Comparison of ENCODE assay signal across 14 cellular contexts in the genomic region with DNA sequence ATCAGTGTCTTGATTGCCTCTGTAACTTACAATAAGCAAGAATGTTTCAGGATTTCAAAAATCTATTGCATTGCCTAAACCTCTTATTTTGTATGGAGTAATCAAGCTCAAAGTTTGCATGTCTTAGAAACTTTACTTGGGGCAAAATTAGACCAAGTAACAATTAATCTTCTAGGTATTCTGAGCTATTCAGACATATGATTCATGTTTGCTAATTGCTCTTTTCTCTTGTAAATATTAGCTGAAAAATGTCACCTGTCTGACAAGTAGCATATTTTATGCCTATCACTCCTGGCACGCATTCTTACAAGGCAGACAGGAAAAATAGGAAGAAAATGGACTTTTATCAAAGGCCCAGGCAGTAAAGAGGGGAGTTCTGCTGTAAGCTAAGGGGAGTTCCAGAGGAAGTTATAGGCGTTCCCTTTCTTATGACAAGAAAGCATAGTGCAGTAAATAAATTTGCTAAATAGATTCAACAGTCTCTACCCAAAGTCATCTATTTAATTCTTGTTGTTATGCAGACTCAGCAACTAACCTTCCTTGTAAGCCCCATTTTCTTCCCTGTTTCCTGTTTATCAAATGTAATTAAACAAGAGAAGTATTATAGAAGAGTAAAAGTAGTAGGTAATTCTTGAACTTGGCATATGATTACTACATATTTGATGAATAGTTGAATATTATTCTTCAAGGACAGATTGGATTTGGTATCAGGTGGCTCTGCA. TPM values are rescaled to one million over a fixed set of nuclear protein-coding genes. Genes with fewer than 3 reads are reported as not detected.
DNase-seq lines count a peak whose midpoint lies in the region; ATAC-seq and TF ChIP-seq lines count a peak whose summit lies in the region.
"Had no signal": no experiment of that assay in that cellular context is flagged by ENCODE, and none has a peak within 500 bp of the region (broad histone marks: within the 10 kb centered on the region; RNA-seq: fewer than 3 reads in every experiment).

No MANE protein-coding gene starts in this region.

- H3K9me2 ChIP-seq in DOHH2 (replicated peaks; ENCODE audit: control insufficient read depth, low read length): no peaks in the 10 kb centered on the region

- intact Hi-C loops in natural killer cell (cut with micrococcal nuclease) (no loop called here), heart right ventricle (cut with DNase I) (no loop called here)

- H2BK120ac ChIP-seq in neuronal stem cell (ENCODE audit: low read depth, low read length): no peak overlapping the region

- no peak overlapping the region for H3K9ac ChIP-seq in neuronal stem cell (ENCODE audit: low read depth, low read length, poor library complexity)
- H3K9ac ChIP-seq: BLaER1 treated with 17β-estradiol and CSF1 and Interleukin-3, amounts not matched to agents 10 nM and 100 nM; KMS-11 had no signal

- peaks cover 1% of the 10 kb centered on the region for H3K79me1 ChIP-seq in neuronal stem cell (ENCODE audit: low read depth, low read length)

- H3K4me2 ChIP-seq in DOHH2 (ENCODE audit: low read length) (peak overlapping the region; percentile 56; the same call in 1 of the 2 replicates), neuronal stem cell (ENCODE audit: insufficient read depth, low read length, poor library complexity, severe bottlenecking) (no peak overlapping the region)
- H3K4me2 ChIP-seq: KMS-11 had no signal

- H3K9me3 Mint-ChIP-seq in activated T-helper 17 cell treated with anti-CD3 and anti-CD28 coated beads, Interleukin-2, amount 50 U/mL, for 72 hours: no peaks in the 10 kb centered on the region
- H3K9me3 Mint-ChIP-seq in natural killer cell: no peaks in the 10 kb centered on the region
- H3K9me3 Mint-ChIP-seq: nephron progenitor cell had no signal

- no peak overlapping the region for H3K4ac ChIP-seq in neuronal stem cell (ENCODE audit: low read length)

- H2BK12ac ChIP-seq in neuronal stem cell (ENCODE audit: low read length): no peak overlapping the region

- no peak overlapping the region for H2BK5ac ChIP-seq in neuronal stem cell (ENCODE audit: low read length)

- peaks cover 7% of the 10 kb centered on the region for H3K36me3 Mint-ChIP-seq in activated T-helper 17 cell treated with anti-CD3 and anti-CD28 coated beads, Interleukin-2, amount 50 U/mL, for 72 hours (ENCODE audit: low read depth)
- no peaks in the 10 kb centered on the region for H3K36me3 Mint-ChIP-seq in natural killer cell

- H3K27me3 ChIP-seq in DOHH2 (ENCODE audit: control insufficient read depth, low read length) (no peaks in the 10 kb centered on the region), neuronal stem cell (ENCODE audit: control insufficient read depth in 3 of 3, insufficient read depth in 3 of 3, low read depth in 1 of 3, low read length in 3 of 3) (no peaks in the 10 kb centered on the region), heart right ventricle (no peaks in the 10 kb centered on the region)
- H3K27me3 ChIP-seq: ascending aorta; BLaER1 treated with 17β-estradiol and CSF1 and Interleukin-3, amounts not matched to agents 10 nM and 100 nM had no signal

- H3K4me3 ChIP-seq in DOHH2 (ENCODE audit: low read length) (no peak overlapping the region), neuronal stem cell (ENCODE audit: low read length in 2 of 2) (no peak overlapping the region), heart right ventricle (no peak overlapping the region)
- H3K4me3 ChIP-seq: ascending aorta; BLaER1 treated with 17β-estradiol and CSF1 and Interleukin-3, amounts not matched to agents 10 nM and 100 nM had no signal

- no CpG with 5 or more reads among the region's 2 CpGs for WGBS in neuronal stem cell (ENCODE audit: extremely low coverage in 2 of 2, insufficient read length in 2 of 2, insufficient replicate concordance in 1 of 2), 2 donors
- 55 to 68% methylated on average over 2 of the region's 2 CpGs for WGBS in heart right ventricle, 2 donors

- H3K79me2 ChIP-seq in DOHH2 (ENCODE audit: control insufficient read depth, low read length): no peaks in the 10 kb centered on the region

- H3K14ac ChIP-seq in neuronal stem cell (ENCODE audit: low read length): no peak overlapping the region

- H3K9me3 ChIP-seq in DOHH2 (ENCODE audit: control insufficient read depth, insufficient read depth, low read length): no peaks in the 10 kb centered on the region
- H3K9me3 ChIP-seq in neuronal stem cell (replicated peaks in 1 of 2; ENCODE audit: control insufficient read depth in 2 of 2, insufficient read depth in 1 of 2, low read depth in 1 of 2, low read length in 2 of 2): no peaks in the 10 kb centered on the region
- H3K9me3 ChIP-seq in heart right ventricle: no peaks in the 10 kb centered on the region
- H3K9me3 ChIP-seq: ascending aorta; BLaER1 treated with 17β-estradiol and CSF1 and Interleukin-3, amounts not matched to agents 10 nM and 100 nM had no signal

- no peaks in the 10 kb centered on the region for H3F3A ChIP-seq in DOHH2 (ENCODE audit: control insufficient read depth, insufficient read depth)

- H2AFZ ChIP-seq in neuronal stem cell (ENCODE audit: low read length): no peak overlapping the region

- H3K27ac ChIP-seq in DOHH2 (ENCODE audit: low read depth, low read length) (no peak overlapping the region), neuronal stem cell (replicated peaks; ENCODE audit: low read length) (no peak overlapping the region), heart right ventricle (peak overlapping the region in 1 of 10 donors; percentile 13)
- H3K27ac ChIP-seq: ascending aorta; BLaER1 treated with 17β-estradiol and CSF1 and Interleukin-3, amounts not matched to agents 10 nM and 100 nM; KMS-11 had no signal

- H3K4me3 Mint-ChIP-seq in activated T-helper 17 cell treated with anti-CD3 and anti-CD28 coated beads, Interleukin-2, amount 50 U/mL, for 72 hours: peak overlapping the region; percentile 42
- H3K4me3 Mint-ChIP-seq in natural killer cell: no peak overlapping the region
- H3K4me3 Mint-ChIP-seq: nephron progenitor cell had no signal

- H4K8ac ChIP-seq in neuronal stem cell (ENCODE audit: low read depth, low read length): no peak overlapping the region

- H3K4me1 ChIP-seq in DOHH2 (ENCODE audit: control insufficient read depth, low read length): peaks cover 32% of the 10 kb centered on the region
- peaks cover 7 to 12% of the 10 kb centered on the region in 2 donors for H3K4me1 ChIP-seq in neuronal stem cell (ENCODE audit: control insufficient read depth in 2 of 2, insufficient read depth in 1 of 2, low read depth in 1 of 2, low read length in 2 of 2)
- H3K4me1 ChIP-seq in heart right ventricle: peaks cover 0 to 23% (median 3%) of the 10 kb centered on the region in 9 donors
- H3K4me1 ChIP-seq: ascending aorta had no signal

- DNase-seq in natural killer cell: no peak
- no peak for DNase-seq in neuronal stem cell (ENCODE audit: low spot score)
- no peak for DNase-seq in heart right ventricle
- DNase-seq: NCI-H1436, nephron progenitor cell, PC-3 had no signal

- no peak overlapping the region for H3K23ac ChIP-seq in neuronal stem cell (ENCODE audit: low read depth, low read length, poor library complexity)

- no peak overlapping the region for H3K18ac ChIP-seq in neuronal stem cell (ENCODE audit: low read length)

- TF ChIP-seq CTCF in DOHH2 (IDR thresholded peaks at IDR 0.05; ENCODE audit: low read depth, low read length, poor library complexity, severe bottlenecking) (no peak), natural killer cell (IDR thresholded peaks at IDR 0.05) (no peak), heart right ventricle (IDR thresholded peaks at IDR 0.05) (no peak)

- H3K27me3 Mint-ChIP-seq in activated T-helper 17 cell treated with anti-CD3 and anti-CD28 coated beads, Interleukin-2, amount 50 U/mL, for 72 hours: no peaks in the 10 kb centered on the region
- peaks cover 0 to 4% of the 10 kb centered on the region in 2 donors for H3K27me3 Mint-ChIP-seq in natural killer cell (ENCODE audit: low read depth in 2 of 2)

- ATAC-seq in HG02759 (IDR thresholded peaks at IDR 0.05; ENCODE audit: unreplicated experiment) (peak; percentile 29), natural killer cell (peak; percentile 59 to 65 (median 65)), GM21515 (IDR thresholded peaks at IDR 0.05; ENCODE audit: unreplicated experiment) (no peak), heart right ventricle (no peak)
- peak; percentile 49 for ATAC-seq in activated T-helper 17 cell treated with anti-CD3 and anti-CD28 coated beads, Interleukin-2, amount 50 U/mL, for 72 hours (replicated peaks)
- ATAC-seq: PC-3 had no signal

- peak overlapping the region; percentile 69 for H3K27ac Mint-ChIP-seq in activated T-helper 17 cell treated with anti-CD3 and anti-CD28 coated beads, Interleukin-2, amount 50 U/mL, for 72 hours
- peak overlapping the region in 1 of 2 donors; percentile 57 for H3K27ac Mint-ChIP-seq in natural killer cell
- H3K27ac Mint-ChIP-seq: nephron progenitor cell had no signal

- H3K36me3 ChIP-seq in DOHH2 (ENCODE audit: control insufficient read depth, low read length) (no peaks in the 10 kb centered on the region), neuronal stem cell (replicated peaks in 1 of 2; ENCODE audit: control insufficient read depth in 2 of 2, insufficient read depth in 2 of 2, low read length in 2 of 2) (no peaks in the 10 kb centered on the region), heart right ventricle (peaks cover 0 to 15% (median 0%) of the 10 kb centered on the region in 9 donors)
- H3K36me3 ChIP-seq: ascending aorta; BLaER1 treated with 17β-estradiol and CSF1 and Interleukin-3, amounts not matched to agents 10 nM and 100 nM had no signal

- H3K4me1 Mint-ChIP-seq in activated T-helper 17 cell treated with anti-CD3 and anti-CD28 coated beads, Interleukin-2, amount 50 U/mL, for 72 hours: peaks cover 30% of the 10 kb centered on the region
- H3K4me1 Mint-ChIP-seq in natural killer cell: peaks cover 9 to 15% of the 10 kb centered on the region in 2 donors

- no peak overlapping the region for H4K91ac ChIP-seq in neuronal stem cell (ENCODE audit: low read depth, low read length, poor library complexity)

- no peak overlapping the region for H2AK5ac ChIP-seq in neuronal stem cell (ENCODE audit: low read depth, low read length)

- no peak overlapping the region for H2BK15ac ChIP-seq in neuronal stem cell (ENCODE audit: low read length)

- peaks cover 15% of the 10 kb centered on the region; the same call in 1 of the 2 replicates for H4K20me1 ChIP-seq in DOHH2 (ENCODE audit: control insufficient read depth, insufficient read depth, low read depth, low read length)
- H4K20me1 ChIP-seq: BLaER1 treated with 17β-estradiol and CSF1 and Interleukin-3, amounts not matched to agents 10 nM and 100 nM had no signal

RNA-seq across cellular contexts. Expression of a gene that starts 21.1 kb away (rescaled TPM):
- total RNA-seq in activated T-helper 17 cell treated with anti-CD3 and anti-CD28 coated beads, Interleukin-2, amount 50 U/mL, for 72 hours: 1 to 10 TPM; 1.2 to 1.5 TPM
- total RNA-seq in natural killer cell (1 to 10 TPM in 1 of 3 donors, under 1 TPM in 2; 0.14 to 1.2 (median 0.16) TPM), heart right ventricle (1 to 10 TPM in 8 of 10 donors, under 1 TPM in 2; 0.72 to 8.6 (median 1.3) TPM)
- polyA plus RNA-seq in neuronal stem cell (2013, experiment 1 of 2): not detected
- not detected for polyA plus RNA-seq in neuronal stem cell (2013, experiment 2 of 2)
- polyA plus RNA-seq in heart right ventricle: 1 to 10 TPM in 1 of 2 donors, under 1 TPM in 1; 0.51 to 1.2 TPM
- total RNA-seq: G401 had no signal

Comparison
In these comparisons a context has a peak if more than half of its experiments do, and no peak if none do; other contexts are left out.
1. ATAC-seq: peak in HG02759 (single experiment), activated T-helper 17 cell treated with anti-CD3 and anti-CD28 coated beads, Interleukin-2, amount 50 U/mL, for 72 hours (single experiment) and natural killer cell (3 of 3); none in GM21515 (single experiment) and heart right ventricle (0 of 8).